ENCODE assay signal across 31 cellular contexts in genomic region chr2:164681009-164681408, GRCh38. TPM values are rescaled to one million over a fixed set of nuclear protein-coding genes. Genes with fewer than 3 reads are reported as not detected.
"Had no signal": no experiment of that assay in that cellular context is flagged by ENCODE, and none has a peak within 500 bp of the region (broad histone marks: within the 10 kb centered on the region; RNA-seq: fewer than 3 reads in every experiment).

No MANE protein-coding gene starts in this region.

- H3K9me3 ChIP-seq: breast epithelium, colonic mucosa, esophagus squamous epithelium had no signal

- H3K4me1 ChIP-seq: ascending aorta, breast epithelium, colonic mucosa, esophagus squamous epithelium, gastroesophageal sphincter had no signal

- H3K4me3 Mint-ChIP-seq: activated CD4-positive, alpha-beta memory T cell treated with anti-CD3 and anti-CD28 coated beads, Interleukin-2, amount 10 ng/mL, durations not matched to agents 7 days and 5 days; activated CD4-positive, alpha-beta T cell treated with anti-CD3 and anti-CD28 coated beads, Interleukin-2, amount 10 ng/mL, durations not matched to agents 7 days and 5 days; activated naive CD4-positive, alpha-beta T cell treated with anti-CD3 and anti-CD28 coated beads, Interleukin-2, amount 10 ng/mL, durations not matched to agents 7 days and 5 days; activated naive CD8-positive, alpha-beta T cell treated with anti-CD3 and anti-CD28 coated beads, Interleukin-2, amount 10 ng/mL, durations not matched to agents 7 days and 5 days; activated T-cell treated with anti-CD3 and anti-CD28 coated beads, Interleukin-2, amount 50 U/mL, for 24 hours; activated T-cell treated with anti-CD3 and anti-CD28 coated beads, Interleukin-2, amount 50 U/mL, for 72 hours; brain; WTC11 had no signal

- H3K36me3 Mint-ChIP-seq: activated naive CD4-positive, alpha-beta T cell treated with anti-CD3 and anti-CD28 coated beads, Interleukin-2, amount 10 ng/mL, durations not matched to agents 7 days and 5 days; activated naive CD4-positive, alpha-beta T cell treated with anti-CD3 and anti-CD28 coated beads, Interleukin-2, amount 50 U/mL, for 72 hours; activated naive CD8-positive, alpha-beta T cell treated with anti-CD3 and anti-CD28 coated beads, Interleukin-2, amount 10 ng/mL, durations not matched to agents 7 days and 5 days; brain; WTC11 had no signal

- H3K27me3 ChIP-seq: ascending aorta, breast epithelium, cardiac muscle cell, colonic mucosa, esophagus squamous epithelium, gastroesophageal sphincter had no signal

- H3K4me3 ChIP-seq: ascending aorta, breast epithelium, cardiac muscle cell, colonic mucosa, esophagus squamous epithelium, gastroesophageal sphincter had no signal

- H3K27me3 Mint-ChIP-seq: activated CD4-positive, alpha-beta memory T cell treated with anti-CD3 and anti-CD28 coated beads, Interleukin-2, amount 10 ng/mL, durations not matched to agents 7 days and 5 days; activated CD4-positive, alpha-beta T cell treated with anti-CD3 and anti-CD28 coated beads, Interleukin-2, amount 10 ng/mL, durations not matched to agents 7 days and 5 days; activated naive CD4-positive, alpha-beta T cell treated with anti-CD3 and anti-CD28 coated beads, Interleukin-2, amount 10 ng/mL, durations not matched to agents 7 days and 5 days; activated naive CD8-positive, alpha-beta T cell treated with anti-CD3 and anti-CD28 coated beads, Interleukin-2, amount 10 ng/mL, durations not matched to agents 7 days and 5 days; activated T-cell treated with anti-CD3 and anti-CD28 coated beads, Interleukin-2, amount 50 U/mL, for 24 hours; brain had no signal

- H3K9me3 Mint-ChIP-seq: activated CD4-positive, alpha-beta memory T cell treated with anti-CD3 and anti-CD28 coated beads, Interleukin-2, amount 10 ng/mL, durations not matched to agents 7 days and 5 days; activated CD4-positive, alpha-beta T cell treated with anti-CD3 and anti-CD28 coated beads, Interleukin-2, amount 10 ng/mL, durations not matched to agents 7 days and 5 days had no signal

- H3K27ac Mint-ChIP-seq: activated CD4-positive, alpha-beta memory T cell treated with anti-CD3 and anti-CD28 coated beads, Interleukin-2, amount 10 ng/mL, durations not matched to agents 7 days and 5 days; activated CD4-positive, alpha-beta T cell treated with anti-CD3 and anti-CD28 coated beads, Interleukin-2, amount 10 ng/mL, durations not matched to agents 7 days and 5 days; activated naive CD4-positive, alpha-beta T cell treated with anti-CD3 and anti-CD28 coated beads, Interleukin-2, amount 10 ng/mL, durations not matched to agents 7 days and 5 days; activated naive CD4-positive, alpha-beta T cell treated with anti-CD3 and anti-CD28 coated beads, Interleukin-2, amount 50 U/mL, for 72 hours; activated naive CD8-positive, alpha-beta T cell treated with anti-CD3 and anti-CD28 coated beads, Interleukin-2, amount 10 ng/mL, durations not matched to agents 7 days and 5 days; activated T-cell treated with anti-CD3 and anti-CD28 coated beads, Interleukin-2, amount 50 U/mL, for 24 hours; activated T-cell treated with anti-CD3 and anti-CD28 coated beads, Interleukin-2, amount 50 U/mL, for 72 hours; brain; WTC11 had no signal

- ATAC-seq: activated naive CD4-positive, alpha-beta T cell treated with anti-CD3 and anti-CD28 coated beads, Interleukin-2, amount 50 U/mL, for 72 hours; activated T-cell treated with anti-CD3 and anti-CD28 coated beads, Interleukin-2, amount 50 U/mL, for 72 hours; gastroesophageal sphincter; WTC11 had no signal

- H3K27ac ChIP-seq: ascending aorta, breast epithelium, cardiac muscle cell, colonic mucosa, epithelial cell of prostate, esophagus squamous epithelium, gastroesophageal sphincter, VCaP had no signal

- H3K36me3 ChIP-seq: breast epithelium, colonic mucosa had no signal

- DNase-seq: activated CD4-positive, alpha-beta memory T cell treated with anti-CD3 and anti-CD28 coated beads, Interleukin-2, amount 10 ng/mL, durations not matched to agents 7 days and 5 days; activated CD4-positive, alpha-beta T cell treated with anti-CD3 and anti-CD28 coated beads for 1 hour; activated CD4-positive, alpha-beta T cell treated with anti-CD3 and anti-CD28 coated beads for 4 hours; activated CD4-positive, alpha-beta T cell treated with anti-CD3 and anti-CD28 coated beads, Interleukin-2, amount 10 ng/mL, durations not matched to agents 7 days and 5 days; activated CD4-positive, alpha-beta T cell treated with anti-CD3 and anti-CD28 coated beads, Interleukin-2, amount 50 U/mL, for 4 hours; activated CD8-positive, alpha-beta memory T cell treated with anti-CD3 and anti-CD28 coated beads, Interleukin-2, amount 50 U/mL, for 48 hours; activated gamma-delta T cell; activated naive CD4-positive, alpha-beta T cell; activated naive CD4-positive, alpha-beta T cell treated with anti-CD3 and anti-CD28 coated beads, Interleukin-2, amount 10 ng/mL, durations not matched to agents 7 days and 5 days; activated naive CD8-positive, alpha-beta T cell treated with anti-CD3 and anti-CD28 coated beads, Interleukin-2, amount 10 ng/mL, durations not matched to agents 7 days and 5 days; activated T-cell treated with anti-CD3 and anti-CD28 coated beads for 4 hours; activated T-cell treated with anti-CD3 and anti-CD28 coated beads, Interleukin-2, amount 50 U/mL, for 24 hours; activated T-cell treated with anti-CD3 and anti-CD28 coated beads, Interleukin-2, amount 50 U/mL, for 72 hours; central memory CD4-positive, alpha-beta T cell; cerebellar nuclear complex; colonic mucosa; effector CD8-positive, alpha-beta T cell; esophagus squamous epithelium; foreskin melanocyte; T-helper 2 cell had no signal

- H3K4me1 Mint-ChIP-seq: activated CD4-positive, alpha-beta memory T cell treated with anti-CD3 and anti-CD28 coated beads, Interleukin-2, amount 10 ng/mL, durations not matched to agents 7 days and 5 days; activated CD4-positive, alpha-beta T cell treated with anti-CD3 and anti-CD28 coated beads, Interleukin-2, amount 10 ng/mL, durations not matched to agents 7 days and 5 days; activated naive CD4-positive, alpha-beta T cell treated with anti-CD3 and anti-CD28 coated beads, Interleukin-2, amount 10 ng/mL, durations not matched to agents 7 days and 5 days; activated naive CD8-positive, alpha-beta T cell treated with anti-CD3 and anti-CD28 coated beads, Interleukin-2, amount 10 ng/mL, durations not matched to agents 7 days and 5 days; brain; WTC11 had no signal

RNA-seq across cellular contexts. Expression of gene GRB14, which starts 59.7 kb away (rescaled TPM):
- total RNA-seq: activated CD4-positive, alpha-beta memory T cell treated with anti-CD3 and anti-CD28 coated beads, Interleukin-2, amount 10 ng/mL, durations not matched to agents 7 days and 5 days; activated CD4-positive, alpha-beta T cell treated with anti-CD3 and anti-CD28 coated beads, Interleukin-2, amount 10 ng/mL, durations not matched to agents 7 days and 5 days; activated naive CD4-positive, alpha-beta T cell treated with anti-CD3 and anti-CD28 coated beads, Interleukin-2, amount 50 U/mL, for 72 hours; activated naive CD8-positive, alpha-beta T cell treated with anti-CD3 and anti-CD28 coated beads, Interleukin-2, amount 10 ng/mL, durations not matched to agents 7 days and 5 days; activated T-cell treated with anti-CD3 and anti-CD28 coated beads, Interleukin-2, amount 50 U/mL, for 72 hours; fibroblast of villous mesenchyme; T-helper 1 cell treated with Interleukin-12 subunit alpha and Interleukin-12 subunit beta and Interleukin-4 antibody, amounts not matched to agents 30 ng/mL and 1 ng/mL, for 36 hours had no signal
